ENCODE assay signal across 8 cellular contexts in the genomic region with DNA sequence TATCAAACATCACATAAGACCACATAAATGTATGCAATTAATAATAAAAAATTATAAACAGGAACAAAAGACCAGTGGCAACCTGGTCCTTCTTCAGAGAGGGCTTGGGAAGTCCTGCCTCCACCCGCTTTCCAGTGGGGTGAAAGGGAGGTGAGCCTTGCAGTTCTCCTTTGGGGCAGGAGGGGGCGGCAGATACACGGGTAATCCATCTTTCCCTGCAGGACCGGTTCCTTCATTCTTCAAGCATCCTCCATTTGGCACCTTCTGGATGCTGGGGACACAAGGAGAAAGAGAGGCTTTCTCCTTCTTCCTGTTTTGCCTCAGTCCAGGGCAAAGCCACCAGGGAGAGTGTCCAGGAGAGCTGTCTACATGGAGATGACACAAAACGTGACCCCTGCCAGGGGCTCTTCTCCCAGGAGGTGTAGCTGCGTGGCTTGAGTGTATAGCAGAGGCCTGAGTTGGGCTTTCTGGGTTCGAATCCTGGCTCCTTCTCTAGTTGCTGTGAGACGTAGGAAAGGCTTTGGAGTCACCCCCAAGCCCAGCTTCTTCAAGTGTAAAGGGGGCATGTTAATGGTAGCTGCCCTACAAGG. TPM values are rescaled to one million over a fixed set of nuclear protein-coding genes. Genes with fewer than 3 reads are reported as not detected.
DNase-seq lines count a peak whose midpoint lies in the region; ATAC-seq and TF ChIP-seq lines count a peak whose summit lies in the region.

No MANE protein-coding gene starts in this region.

- DNase-seq in Daoy (ENCODE audit: low read depth) (peak; percentile 76), SKM-1 treated with dmso at 0.1 percent for 144 hours (lab: John Stamatoyannopoulos, UW; ENCODE audit: unreplicated experiment) (peak; percentile 66), Right ventricle myocardium superior (peak; percentile 86), posterior vena cava (ENCODE audit: low spot score) (peak; percentile 95)
- DNase-seq in activated naive CD4-positive, alpha-beta T cell treated with anti-CD3 and anti-CD28 coated beads, Interleukin-2, amount 50 U/mL, for 72 hours (ENCODE audit: low spot score in 2 of 2) = peak; percentile 71 to 81

- peaks cover 0 to 6% of the 10 kb centered on the region in 2 donors for H3K9me3 Mint-ChIP-seq in activated naive CD4-positive, alpha-beta T cell treated with anti-CD3 and anti-CD28 coated beads, Interleukin-2, amount 50 U/mL, for 72 hours

- H3K27ac Mint-ChIP-seq in activated naive CD4-positive, alpha-beta T cell treated with anti-CD3 and anti-CD28 coated beads, Interleukin-2, amount 50 U/mL, for 72 hours = no peak overlapping the region

- no peaks in the 10 kb centered on the region; the same call in 1 of the 2 replicates for H3K9me3 ChIP-seq in Loucy (ENCODE audit: insufficient read depth, low read depth, low read length)

- no peak overlapping the region for H2AFZ ChIP-seq in Loucy (ENCODE audit: low read length)

- H3F3A ChIP-seq in Loucy (ENCODE audit: low read depth) = no peaks in the 10 kb centered on the region

- H3K4me3 ChIP-seq in Loucy (ENCODE audit: low read length, poor library complexity, severe bottlenecking) = no peak overlapping the region

- peak; percentile 83 for TF ChIP-seq CTCF in Loucy (conservative IDR thresholded peaks at IDR 0.05; ENCODE audit: low read length)

- H3K9ac ChIP-seq in Loucy (ENCODE audit: low read depth, low read length, poor library complexity, severe bottlenecking) = no peak overlapping the region

- peaks cover 5 to 6% of the 10 kb centered on the region in 2 donors for H3K36me3 Mint-ChIP-seq in activated naive CD4-positive, alpha-beta T cell treated with anti-CD3 and anti-CD28 coated beads, Interleukin-2, amount 50 U/mL, for 72 hours

- ATAC-seq in activated naive CD4-positive, alpha-beta T cell treated with anti-CD3 and anti-CD28 coated beads, Interleukin-2, amount 50 U/mL, for 72 hours = peak; percentile 72 to 75
- ATAC-seq in Right ventricle myocardium superior (ENCODE audit: poor library complexity) (peak; percentile 90), HG02884 (IDR thresholded peaks at IDR 0.05; ENCODE audit: unreplicated experiment) (no peak), GM21515 (IDR thresholded peaks at IDR 0.05; ENCODE audit: unreplicated experiment) (no peak)

- no peaks in the 10 kb centered on the region for H4K20me1 ChIP-seq in Loucy (ENCODE audit: insufficient read depth, low read length, poor library complexity, severe bottlenecking)

- H3K4me1 ChIP-seq in Loucy (ENCODE audit: insufficient read depth, low read length, poor library complexity, severe bottlenecking) = peaks cover 5% of the 10 kb centered on the region

- H3K27me3 ChIP-seq in Loucy (ENCODE audit: insufficient read depth, low read length, poor library complexity, severe bottlenecking) = no peaks in the 10 kb centered on the region

- no peaks in the 10 kb centered on the region for H3K9me2 ChIP-seq in Loucy (replicated peaks; ENCODE audit: low read depth, low read length)

- H3K4me2 ChIP-seq in Loucy (ENCODE audit: low read depth, low read length, poor library complexity, severe bottlenecking) = no peak overlapping the region

- intact Hi-C loops in Right ventricle myocardium superior (cut with DNase I) = no loop called here
- intact Hi-C loops in posterior vena cava (cut with DNase I) = no loop called here

- no peaks in the 10 kb centered on the region for H3K36me3 ChIP-seq in Loucy (ENCODE audit: insufficient read depth, low read length)

- H3K79me2 ChIP-seq in Loucy (ENCODE audit: insufficient read depth, low read length) = no peaks in the 10 kb centered on the region

RNA-seq across cellular contexts. Expression of a gene that starts 23.2 kb away (rescaled TPM):
- total RNA-seq in Daoy (2014; rRNA removed; shearing (Covaris generic)) = 111 and 148 TPM in 2 replicates
- total RNA-seq in activated naive CD4-positive, alpha-beta T cell treated with anti-CD3 and anti-CD28 coated beads, Interleukin-2, amount 50 U/mL, for 72 hours = 1,000 to 10,000 TPM; 2,158 to 2,424 TPM
- total RNA-seq in Right ventricle myocardium superior (1,108 TPM), posterior vena cava (1,000 to 10,000 TPM; 1,397 to 1,408 TPM)

Comparison
In these comparisons a context has a peak if more than half of its experiments do, and no peak if none do; other contexts are left out.
1. ATAC-seq: peak in activated naive CD4-positive, alpha-beta T cell treated with anti-CD3 and anti-CD28 coated beads, Interleukin-2, amount 50 U/mL, for 72 hours (2 of 2) and Right ventricle myocardium superior (single experiment); none in HG02884 (single experiment) and GM21515 (single experiment).
2. Peak in every context shown above with its lines, with median percentiles within 50 percentile points of each other: DNase-seq.